Comparison of ENCODE assay signal across 37 cellular contexts in the genomic region with DNA sequence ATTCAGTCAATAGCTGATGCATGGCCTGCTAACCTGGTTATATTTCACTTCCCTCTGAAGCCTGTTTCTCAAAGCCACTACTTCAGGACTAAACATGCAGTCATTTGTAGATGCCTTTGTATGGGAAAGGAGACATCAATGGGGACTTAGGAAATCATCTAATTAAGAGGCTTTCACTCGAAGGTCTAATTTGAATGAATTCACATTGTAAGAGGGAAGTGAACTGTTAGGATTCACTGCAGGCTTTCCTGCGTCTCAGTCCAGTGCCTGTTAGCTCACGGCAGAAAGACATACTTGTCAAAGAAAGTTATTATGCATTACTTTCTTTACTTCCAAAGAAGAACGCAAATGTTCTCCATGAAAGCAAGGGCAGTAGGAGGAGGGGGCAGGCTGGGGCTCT.
"Had no signal": no experiment of that assay in that cellular context is flagged by ENCODE, and none has a peak within 500 bp of the region (broad histone marks: within the 10 kb centered on the region; RNA-seq: fewer than 3 reads in every experiment).

No MANE protein-coding gene starts in this region.

- DNase-seq: activated B cell treated with CpG ODN at 0.5 μM for 24 hours; activated CD4-positive, alpha-beta memory T cell treated with anti-CD3 and anti-CD28 coated beads for 36 hours; activated CD4-positive, alpha-beta T cell treated with anti-CD3 and anti-CD28 coated beads for 4 hours; activated CD4-positive, alpha-beta T cell treated with anti-CD3 and anti-CD28 coated beads, Interleukin-2, amount 10 ng/mL, durations not matched to agents 24 days and 14 days; activated CD4-positive, alpha-beta T cell treated with anti-CD3 and anti-CD28 coated beads, Interleukin-2, amount 50 U/mL, for 1 hour; activated CD4-positive, alpha-beta T cell treated with anti-CD3 and anti-CD28 coated beads, Interleukin-2, amount 50 U/mL, for 4 hours; activated CD4-positive, CD25-positive, alpha-beta regulatory T cell treated with anti-CD3 and anti-CD28 coated beads, Interleukin-2, amount 50 U/mL, for 72 hours; activated CD8-positive, alpha-beta memory T cell treated with anti-CD3 and anti-CD28 coated beads, Interleukin-2, amount 50 U/mL, for 4 hours; activated CD8-positive, alpha-beta T cell treated with anti-CD3 and anti-CD28 coated beads for 36 hours; activated effector memory CD4-positive, alpha-beta T cell treated with anti-CD3 and anti-CD28 coated beads, Interleukin-2, amount 50 U/mL, for 16 hours; activated gamma-delta T cell treated with Interleukin-2 at 50 U/mL for 16 hours; activated naive CD4-positive, alpha-beta T cell; activated naive CD4-positive, alpha-beta T cell treated with anti-CD3 and anti-CD28 coated beads for 36 hours; activated naive CD4-positive, alpha-beta T cell treated with anti-CD3 and anti-CD28 coated beads, Interleukin-2, amount 50 U/mL, for 16 hours; activated naive CD8-positive, alpha-beta T cell treated with anti-CD3 and anti-CD28 coated beads for 36 hours; activated T-cell treated with anti-CD3 and anti-CD28 coated beads for 4 hours; activated T-cell treated with anti-CD3 and anti-CD28 coated beads, Interleukin-2, amount 50 U/mL, for 1 hour; activated T-cell treated with anti-CD3 and anti-CD28 coated beads, Interleukin-2, amount 50 U/mL, for 4 hours; activated T-cell treated with anti-CD3 and anti-CD28 coated beads, Interleukin-2, amount 50 U/mL, for 72 hours; adrenal gland; amniotic stem cell; aorta; body of pancreas; brain microvascular endothelial cell; caudate nucleus; cerebellar nuclear complex; T-helper 2 cell; T-helper 9 cell had no signal

- H3K4me1 Mint-ChIP-seq: activated B cell treated with CpG ODN at 0.5 μM for 24 hours; activated CD4-positive, alpha-beta T cell treated with anti-CD3 and anti-CD28 coated beads, Interleukin-2, amount 10 ng/mL, durations not matched to agents 24 days and 14 days; activated naive CD8-positive, alpha-beta T cell treated with anti-CD3 and anti-CD28 coated beads for 36 hours; activated T-helper 17 cell treated with anti-CD3 and anti-CD28 coated beads, Interleukin-2, amount 50 U/mL, for 72 hours; central memory CD8-positive, alpha-beta T cell had no signal

- H3K4me3 Mint-ChIP-seq: activated B cell treated with CpG ODN at 0.5 μM for 24 hours; activated CD4-positive, alpha-beta memory T cell treated with anti-CD3 and anti-CD28 coated beads for 36 hours; activated CD4-positive, alpha-beta T cell treated with anti-CD3 and anti-CD28 coated beads, Interleukin-2, amount 10 ng/mL, durations not matched to agents 24 days and 14 days; activated CD8-positive, alpha-beta T cell treated with anti-CD3 and anti-CD28 coated beads for 36 hours; activated naive CD4-positive, alpha-beta T cell treated with anti-CD3 and anti-CD28 coated beads for 36 hours; activated naive CD8-positive, alpha-beta T cell treated with anti-CD3 and anti-CD28 coated beads for 36 hours; activated T-cell treated with anti-CD3 and anti-CD28 coated beads, Interleukin-2, amount 50 U/mL, for 4 hours; activated T-cell treated with anti-CD3 and anti-CD28 coated beads, Interleukin-2, amount 50 U/mL, for 72 hours; activated T-helper 1 cell treated with anti-CD3 and anti-CD28 coated beads, Interleukin-12 subunit alpha, Interleukin-12 subunit beta, Interleukin-2, Interleukin-4 antibody, amounts not matched to agents 30 ng/mL and 10 ng/mL and 1 ng/mL, durations not matched to agents 14 hours and 24 hours and 36 hours; activated T-helper 17 cell treated with anti-CD3 and anti-CD28 coated beads, Interleukin-2, amount 50 U/mL, for 72 hours; central memory CD8-positive, alpha-beta T cell; T-helper 2 cell treated with Interferon-gamma antibody and Interleukin-4, amounts not matched to agents 5 μg/mL and 100 μg/mL, for 36 hours had no signal

- H3K4me1 ChIP-seq: adrenal gland, body of pancreas, breast epithelium had no signal

- H3K36me3 Mint-ChIP-seq: activated CD4-positive, alpha-beta memory T cell treated with anti-CD3 and anti-CD28 coated beads for 36 hours; activated naive CD8-positive, alpha-beta T cell treated with anti-CD3 and anti-CD28 coated beads for 36 hours had no signal

- H3K27ac ChIP-seq: adrenal gland, body of pancreas, brain microvascular endothelial cell, breast epithelium, VCaP had no signal

- H3K9me3 ChIP-seq: adrenal gland, body of pancreas, breast epithelium had no signal

- H3K36me3 ChIP-seq: adrenal gland, brain microvascular endothelial cell, breast epithelium had no signal

- H3K27me3 Mint-ChIP-seq: activated B cell treated with CpG ODN at 0.5 μM for 24 hours; activated CD4-positive, alpha-beta T cell treated with anti-CD3 and anti-CD28 coated beads, Interleukin-2, amount 10 ng/mL, durations not matched to agents 24 days and 14 days; activated CD8-positive, alpha-beta T cell treated with anti-CD3 and anti-CD28 coated beads for 36 hours; activated naive CD8-positive, alpha-beta T cell treated with anti-CD3 and anti-CD28 coated beads for 36 hours; activated T-helper 17 cell treated with anti-CD3 and anti-CD28 coated beads, Interleukin-2, amount 50 U/mL, for 72 hours had no signal

- H3K27me3 ChIP-seq: adrenal gland, body of pancreas, brain microvascular endothelial cell, breast epithelium had no signal

- H3K27ac Mint-ChIP-seq: activated B cell treated with CpG ODN at 0.5 μM for 24 hours; activated CD4-positive, alpha-beta memory T cell treated with anti-CD3 and anti-CD28 coated beads for 36 hours; activated CD4-positive, alpha-beta T cell treated with anti-CD3 and anti-CD28 coated beads, Interleukin-2, amount 10 ng/mL, durations not matched to agents 24 days and 14 days; activated CD8-positive, alpha-beta T cell treated with anti-CD3 and anti-CD28 coated beads for 36 hours; activated naive CD4-positive, alpha-beta T cell treated with anti-CD3 and anti-CD28 coated beads for 36 hours; activated naive CD4-positive, alpha-beta T cell treated with anti-CD3 and anti-CD28 coated beads, Interleukin-2, amount 50 U/mL, for 72 hours; activated naive CD8-positive, alpha-beta T cell treated with anti-CD3 and anti-CD28 coated beads for 36 hours; activated T-cell treated with anti-CD3 and anti-CD28 coated beads, Interleukin-2, amount 50 U/mL, for 72 hours; activated T-helper 1 cell treated with anti-CD3 and anti-CD28 coated beads, Interleukin-12 subunit alpha, Interleukin-12 subunit beta, Interleukin-2, Interleukin-4 antibody, amounts not matched to agents 30 ng/mL and 10 ng/mL and 1 ng/mL, durations not matched to agents 14 hours and 24 hours and 36 hours; activated T-helper 17 cell treated with anti-CD3 and anti-CD28 coated beads, Interleukin-2, amount 50 U/mL, for 72 hours; T-helper 2 cell treated with Interferon-gamma antibody and Interleukin-4, amounts not matched to agents 5 μg/mL and 100 μg/mL, for 36 hours had no signal

- ATAC-seq: activated CD8-positive, alpha-beta T cell treated with anti-CD3 and anti-CD28 coated beads for 36 hours; activated naive CD4-positive, alpha-beta T cell treated with anti-CD3 and anti-CD28 coated beads, Interleukin-2, amount 50 U/mL, for 72 hours; activated T-cell treated with anti-CD3 and anti-CD28 coated beads, Interleukin-2, amount 50 U/mL, for 4 hours; activated T-cell treated with anti-CD3 and anti-CD28 coated beads, Interleukin-2, amount 50 U/mL, for 72 hours; activated T-helper 17 cell treated with anti-CD3 and anti-CD28 coated beads, Interleukin-2, amount 50 U/mL, for 72 hours; body of pancreas had no signal

- FAIRE-seq: astrocyte, TTC549 had no signal

- H3K4me3 ChIP-seq: adrenal gland, body of pancreas, breast epithelium had no signal

- H3K9me3 Mint-ChIP-seq: activated B cell treated with CpG ODN at 0.5 μM for 24 hours; activated CD4-positive, alpha-beta memory T cell treated with anti-CD3 and anti-CD28 coated beads for 36 hours; activated CD4-positive, alpha-beta T cell treated with anti-CD3 and anti-CD28 coated beads, Interleukin-2, amount 10 ng/mL, durations not matched to agents 24 days and 14 days; activated CD8-positive, alpha-beta T cell treated with anti-CD3 and anti-CD28 coated beads for 36 hours; activated naive CD4-positive, alpha-beta T cell treated with anti-CD3 and anti-CD28 coated beads for 36 hours; activated naive CD4-positive, alpha-beta T cell treated with anti-CD3 and anti-CD28 coated beads, Interleukin-2, amount 50 U/mL, for 72 hours; activated naive CD8-positive, alpha-beta T cell treated with anti-CD3 and anti-CD28 coated beads for 36 hours; activated T-cell treated with anti-CD3 and anti-CD28 coated beads, Interleukin-2, amount 50 U/mL, for 4 hours; activated T-cell treated with anti-CD3 and anti-CD28 coated beads, Interleukin-2, amount 50 U/mL, for 72 hours; activated T-helper 1 cell treated with anti-CD3 and anti-CD28 coated beads, Interleukin-12 subunit alpha, Interleukin-12 subunit beta, Interleukin-2, Interleukin-4 antibody, amounts not matched to agents 30 ng/mL and 10 ng/mL and 1 ng/mL, durations not matched to agents 14 hours and 24 hours and 36 hours; activated T-helper 17 cell treated with anti-CD3 and anti-CD28 coated beads, Interleukin-2, amount 50 U/mL, for 72 hours; central memory CD8-positive, alpha-beta T cell; T-helper 2 cell treated with Interferon-gamma antibody and Interleukin-4, amounts not matched to agents 5 μg/mL and 100 μg/mL, for 36 hours had no signal
